ENCODE assay signal across 13 cellular contexts in the genomic region with DNA sequence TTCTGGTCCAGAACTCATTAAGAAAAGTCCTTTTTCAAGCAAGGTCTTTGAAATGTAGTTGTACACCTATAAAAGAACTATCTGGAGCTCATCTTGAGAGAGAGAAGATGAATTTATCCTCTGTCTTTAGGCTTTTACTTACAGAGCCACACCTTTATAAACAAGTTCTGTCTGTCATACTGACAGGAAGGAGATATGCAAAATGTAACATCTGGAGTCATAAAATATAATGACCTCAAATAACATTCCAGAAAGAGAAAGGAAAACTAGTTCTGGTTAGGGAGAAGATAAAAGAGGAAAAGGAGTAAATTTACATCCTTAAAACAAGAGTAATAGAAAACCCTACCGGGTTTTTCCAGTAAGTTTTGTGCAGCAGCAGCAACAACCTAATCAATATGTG. TPM values are rescaled to one million over a fixed set of nuclear protein-coding genes. Genes with fewer than 3 reads are reported as not detected.
DNase-seq lines count a peak whose midpoint lies in the region; ATAC-seq, FAIRE-seq and TF ChIP-seq lines count a peak whose summit lies in the region.
"Had no signal": no experiment of that assay in that cellular context is flagged by ENCODE, and none has a peak within 500 bp of the region (broad histone marks: within the 10 kb centered on the region; RNA-seq: fewer than 3 reads in every experiment).

No MANE protein-coding gene starts in this region.

- TF ChIP-seq CTCF in glutamatergic neuron (IDR thresholded peaks at IDR 0.05; ENCODE audit: partially characterized antibody, unreplicated experiment) (no peak), spleen (IDR thresholded peaks at IDR 0.05 in 8 of 11, conservative IDR thresholded peaks at IDR 0.05 in 3 of 11) (no peak), D721Med (IDR thresholded peaks at IDR 0.05; ENCODE audit: insufficient read depth, missing control alignments) (no peak)

- no peak for FAIRE-seq in D721Med (lab: Jason Lieb, UNC)

- peak overlapping the region in 5 of 8 donors; percentile 63 to 79 (median 68) for H3K27ac ChIP-seq in spleen
- H3K27ac ChIP-seq: prostate gland had no signal

- intact Hi-C loops in spleen (cut with DNase I; ENCODE audit: low total_unique reads): loop anchor here (5.0 to 10.0 kb wide), 2 partner anchors 490 to 717 kb away; no protein-coding TSS in a partner anchor

- ATAC-seq in activated CD8-positive, alpha-beta memory T cell treated with anti-CD3 and anti-CD28 coated beads, Interleukin-2, amount 10 ng/mL, durations not matched to agents 7 days and 5 days: no peak

- no peaks in the 10 kb centered on the region for H3K36me3 Mint-ChIP-seq in activated CD8-positive, alpha-beta memory T cell treated with anti-CD3 and anti-CD28 coated beads, Interleukin-2, amount 10 ng/mL, durations not matched to agents 7 days and 5 days
- H3K36me3 Mint-ChIP-seq in activated CD4-positive, alpha-beta memory T cell treated with anti-CD3 and anti-CD28 coated beads, Interleukin-2, amount 10 ng/mL, durations not matched to agents 7 days and 5 days (ENCODE audit: low read depth): no peaks in the 10 kb centered on the region
- H3K36me3 Mint-ChIP-seq in glutamatergic neuron (ENCODE audit: unreplicated experiment): no peaks in the 10 kb centered on the region

- peak overlapping the region in 7 of 8 donors; percentile 44 to 76 (median 51) for H3K4me3 ChIP-seq in spleen

- H3K4me3 Mint-ChIP-seq in activated CD8-positive, alpha-beta memory T cell treated with anti-CD3 and anti-CD28 coated beads, Interleukin-2, amount 10 ng/mL, durations not matched to agents 7 days and 5 days: peak overlapping the region; percentile 32
- H3K4me3 Mint-ChIP-seq in activated CD4-positive, alpha-beta memory T cell treated with anti-CD3 and anti-CD28 coated beads, Interleukin-2, amount 10 ng/mL, durations not matched to agents 7 days and 5 days: peak overlapping the region; percentile 40
- peak overlapping the region; percentile 76 for H3K4me3 Mint-ChIP-seq in glutamatergic neuron (ENCODE audit: unreplicated experiment)

- no peak for DNase-seq in activated CD8-positive, alpha-beta memory T cell treated with anti-CD3 and anti-CD28 coated beads, Interleukin-2, amount 10 ng/mL, durations not matched to agents 7 days and 5 days
- DNase-seq in activated CD8-positive, alpha-beta memory T cell treated with anti-CD3 and anti-CD28 coated beads for 24 hours: no peak
- DNase-seq in activated CD4-positive, alpha-beta memory T cell treated with anti-CD3 and anti-CD28 coated beads, Interleukin-2, amount 10 ng/mL, durations not matched to agents 7 days and 5 days: no peak
- no peak for DNase-seq in glutamatergic neuron
- DNase-seq in spleen: no peak
- no peak for DNase-seq in NCI-H2196 (lab: John Stamatoyannopoulos, UW; ENCODE audit: unreplicated experiment)
- no peak for DNase-seq in Kasumi-1 (lab: John Stamatoyannopoulos, UW)
- DNase-seq in D721Med (ENCODE audit: insufficient read length, low spot score): no peak
- DNase-seq: ACHN, GDM1, GOT3, NCI-H2107 had no signal

- H3K27ac Mint-ChIP-seq in activated CD8-positive, alpha-beta memory T cell treated with anti-CD3 and anti-CD28 coated beads, Interleukin-2, amount 10 ng/mL, durations not matched to agents 7 days and 5 days: no peak overlapping the region
- H3K27ac Mint-ChIP-seq in activated CD4-positive, alpha-beta memory T cell treated with anti-CD3 and anti-CD28 coated beads, Interleukin-2, amount 10 ng/mL, durations not matched to agents 7 days and 5 days: no peak overlapping the region
- no peak overlapping the region for H3K27ac Mint-ChIP-seq in glutamatergic neuron (ENCODE audit: unreplicated experiment)

- no peaks in the 10 kb centered on the region for H3K9me3 Mint-ChIP-seq in activated CD8-positive, alpha-beta memory T cell treated with anti-CD3 and anti-CD28 coated beads, Interleukin-2, amount 10 ng/mL, durations not matched to agents 7 days and 5 days (ENCODE audit: low read depth)
- no peaks in the 10 kb centered on the region for H3K9me3 Mint-ChIP-seq in activated CD4-positive, alpha-beta memory T cell treated with anti-CD3 and anti-CD28 coated beads, Interleukin-2, amount 10 ng/mL, durations not matched to agents 7 days and 5 days
- peaks cover 5% of the 10 kb centered on the region for H3K9me3 Mint-ChIP-seq in glutamatergic neuron (ENCODE audit: unreplicated experiment)

- peaks cover 0 to 55% (median 26%) of the 10 kb centered on the region in 7 donors for H3K27me3 ChIP-seq in spleen (replicated peaks in 1 of 7)

- peaks cover 6% of the 10 kb centered on the region for H3K4me1 Mint-ChIP-seq in activated CD8-positive, alpha-beta memory T cell treated with anti-CD3 and anti-CD28 coated beads, Interleukin-2, amount 10 ng/mL, durations not matched to agents 7 days and 5 days
- H3K4me1 Mint-ChIP-seq in activated CD4-positive, alpha-beta memory T cell treated with anti-CD3 and anti-CD28 coated beads, Interleukin-2, amount 10 ng/mL, durations not matched to agents 7 days and 5 days: peaks cover 17% of the 10 kb centered on the region
- no peaks in the 10 kb centered on the region for H3K4me1 Mint-ChIP-seq in glutamatergic neuron (ENCODE audit: low read depth, unreplicated experiment)

- H3K36me3 ChIP-seq in spleen: no peaks in the 10 kb centered on the region
- H3K36me3 ChIP-seq: prostate gland had no signal

- WGBS in spleen, 5 donors: 10 to 31% (median 22%) methylated on average over 1 of the region's 1 CpG

- POLR2A ChIA-PET in activated CD4-positive, alpha-beta memory T cell treated with anti-CD3 and anti-CD28 coated beads, Interleukin-2, amount 10 ng/mL, durations not matched to agents 7 days and 5 days (lab: Charles Lee): interaction anchor here (0.8 to 2.0 kb wide), 2 partner anchors 278 to 716 kb away, joined by 3 to 9 read pairs; no protein-coding TSS in a partner anchor

- H3K9me3 ChIP-seq in spleen: no peaks in the 10 kb centered on the region
- H3K9me3 ChIP-seq: prostate gland had no signal

- CTCF ChIA-PET in activated CD8-positive, alpha-beta memory T cell treated with anti-CD3 and anti-CD28 coated beads, Interleukin-2, amount 10 ng/mL, durations not matched to agents 7 days and 5 days (lab: Charles Lee): no interaction called here
- CTCF ChIA-PET in activated CD4-positive, alpha-beta memory T cell treated with anti-CD3 and anti-CD28 coated beads, Interleukin-2, amount 10 ng/mL, durations not matched to agents 7 days and 5 days (lab: Charles Lee): interaction anchor here (0.8 to 3.5 kb wide), 3 partner anchors 8 to 124 kb away, joined by 3 to 14 read pairs (median 4); no protein-coding TSS in a partner anchor

- peaks cover 59% of the 10 kb centered on the region for H3K27me3 Mint-ChIP-seq in activated CD8-positive, alpha-beta memory T cell treated with anti-CD3 and anti-CD28 coated beads, Interleukin-2, amount 10 ng/mL, durations not matched to agents 7 days and 5 days
- peaks cover 36% of the 10 kb centered on the region for H3K27me3 Mint-ChIP-seq in activated CD4-positive, alpha-beta memory T cell treated with anti-CD3 and anti-CD28 coated beads, Interleukin-2, amount 10 ng/mL, durations not matched to agents 7 days and 5 days
- H3K27me3 Mint-ChIP-seq in glutamatergic neuron (ENCODE audit: unreplicated experiment): peaks cover 5% of the 10 kb centered on the region

- no peak for TF ChIP-seq POLR2A in spleen (IDR thresholded peaks at IDR 0.05)

- H3K4me1 ChIP-seq in spleen: peaks cover 11 to 41% (median 22%) of the 10 kb centered on the region in 6 donors
- H3K4me1 ChIP-seq: prostate gland had no signal

RNA-seq across cellular contexts. Expression of gene INPP4B, which starts 1.3 kb away (rescaled TPM):
- 10 to 100 TPM; 23.5 to 29.7 TPM for total RNA-seq in activated CD8-positive, alpha-beta memory T cell treated with anti-CD3 and anti-CD28 coated beads, Interleukin-2, amount 10 ng/mL, durations not matched to agents 7 days and 5 days
- 10 to 100 TPM; 44.6 to 46.9 TPM for total RNA-seq in activated CD4-positive, alpha-beta memory T cell treated with anti-CD3 and anti-CD28 coated beads, Interleukin-2, amount 10 ng/mL, durations not matched to agents 7 days and 5 days
- total RNA-seq in glutamatergic neuron (ENCODE audit: unreplicated experiment) (2.4 TPM), spleen (10 to 100 TPM; 24.0 to 31.6 (median 29.3) TPM)
- 1 to 10 TPM in 2 of 3 donors, under 1 TPM in 1; 0.78 to 1.8 (median 1.7) TPM for polyA plus RNA-seq in spleen
